8 cellular contexts compared by ENCODE assay signal in genomic region chr19:2236285-2237050, GRCh38.
DNase-seq lines count a peak whose midpoint lies in the region; ATAC-seq lines count a peak whose summit lies in the region.

Gene PLEKHJ1 (minus strand): TSS chr19:2236329. CDS start chr19:2236248, 81 bp downstream.
A gene with protein sequence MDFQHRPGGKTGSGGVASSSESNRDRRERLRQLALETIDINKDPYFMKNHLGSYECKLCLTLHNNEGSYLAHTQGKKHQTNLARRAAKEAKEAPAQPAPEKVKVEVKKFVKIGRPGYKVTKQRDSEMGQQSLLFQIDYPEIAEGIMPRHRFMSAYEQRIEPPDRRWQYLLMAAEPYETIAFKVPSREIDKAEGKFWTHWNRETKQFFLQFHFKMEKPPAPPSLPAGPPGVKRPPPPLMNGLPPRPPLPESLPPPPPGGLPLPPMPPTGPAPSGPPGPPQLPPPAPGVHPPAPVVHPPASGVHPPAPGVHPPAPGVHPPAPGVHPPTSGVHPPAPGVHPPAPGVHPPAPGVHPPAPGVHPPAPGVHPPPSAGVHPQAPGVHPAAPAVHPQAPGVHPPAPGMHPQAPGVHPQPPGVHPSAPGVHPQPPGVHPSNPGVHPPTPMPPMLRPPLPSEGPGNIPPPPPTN (plus strand): TSS chr19:2236824. CDS start chr19:2243419, 6,595 bp downstream.

- no peaks in the 10 kb centered on the region for H3K9me3 Mint-ChIP-seq in central memory CD8-positive, alpha-beta T cell

- H3K27me3 Mint-ChIP-seq in central memory CD8-positive, alpha-beta T cell = no peaks in the 10 kb centered on the region

- H3K36me3 Mint-ChIP-seq in central memory CD8-positive, alpha-beta T cell (ENCODE audit: insufficient read depth) = peaks cover 44% of the 10 kb centered on the region

- H3K4me1 Mint-ChIP-seq in central memory CD8-positive, alpha-beta T cell = peaks cover 68% of the 10 kb centered on the region

- H3K27ac Mint-ChIP-seq in central memory CD8-positive, alpha-beta T cell (ENCODE audit: low read depth) = peak within 1 kb of the TSS; percentile 99

- ATAC-seq in GM19025 (IDR thresholded peaks at IDR 0.05; ENCODE audit: low read depth, unreplicated experiment) = peak; percentile 70
- ATAC-seq in HG03342 (IDR thresholded peaks at IDR 0.05; ENCODE audit: unreplicated experiment) = peak; percentile 65
- ATAC-seq in central memory CD8-positive, alpha-beta T cell (replicated peaks; ENCODE audit: extremely low read depth, poor library complexity, severe bottlenecking) = peak; percentile 79

- DNase-seq in AML-193 (lab: John Stamatoyannopoulos, UW) = peak; percentile 92 to 93
- DNase-seq in NCI-H446 (lab: John Stamatoyannopoulos, UW) = peak; percentile 97 to 99
- peak; percentile 94 for DNase-seq in activated CD4-positive, CD25-positive, alpha-beta regulatory T cell treated with anti-CD3 and anti-CD28 coated beads, Interleukin-2, amount 50 U/mL, for 16 hours (ENCODE audit: low read depth, low spot score)
- DNase-seq in central memory CD8-positive, alpha-beta T cell (ENCODE audit: low spot score in 2 of 2) = peak; percentile 99
- peak; percentile 97 for DNase-seq in iris pigment epithelial cell (ENCODE audit: low read depth)
- DNase-seq in stimulated activated CD4-positive, alpha-beta T cell treated with anti-CD3 and anti-CD28 coated beads, Interleukin-12 subunit alpha, Interleukin-12 subunit beta, amount 100 ng/mL, for 24 hours (ENCODE audit: low read depth in 2 of 2) = peak; percentile 95 to 97

- H3K4me3 Mint-ChIP-seq in central memory CD8-positive, alpha-beta T cell = peak within 1 kb of the TSS; percentile 91

Comparison
In these comparisons a context has a peak if more than half of its experiments do, and no peak if none do; other contexts are left out.
1. Peak in every context shown above with its lines: DNase-seq and ATAC-seq.